In the genomic region with DNA sequence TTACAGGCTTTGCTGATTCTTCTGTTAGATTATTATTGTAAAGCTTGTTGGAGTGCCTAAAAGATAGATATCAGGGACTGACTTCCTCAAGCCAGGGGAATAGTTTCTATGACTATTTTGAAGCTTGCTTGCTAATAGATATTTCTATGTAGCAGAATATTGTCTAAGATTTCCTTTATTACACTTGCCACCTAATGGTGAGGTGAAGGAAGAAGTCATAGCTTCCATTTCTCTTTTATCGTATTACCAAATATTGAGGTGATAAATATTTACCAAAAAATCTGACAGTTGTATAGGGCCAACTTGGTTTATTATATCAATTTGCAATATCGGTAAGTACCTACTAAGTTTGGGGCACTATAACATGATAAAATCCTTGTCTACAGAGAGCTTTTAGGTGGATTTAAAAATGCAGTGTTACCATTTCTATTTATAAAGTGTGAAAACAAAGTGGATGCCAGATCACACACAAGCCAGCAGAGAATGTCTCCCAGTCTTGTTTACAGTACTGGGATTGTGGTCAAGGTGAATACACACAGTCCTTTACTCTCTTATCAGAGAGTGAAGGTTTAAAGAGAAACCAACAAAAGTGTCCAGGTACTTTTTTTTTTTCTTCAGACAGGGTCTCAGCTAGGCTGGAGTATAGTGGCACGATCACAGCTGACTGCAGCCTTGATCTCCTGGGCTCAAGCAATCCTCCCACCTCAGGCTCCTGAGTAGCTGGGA, we compare ENCODE assay signal across 15 cellular contexts.
DNase-seq lines count a peak whose midpoint lies in the region; ATAC-seq and TF ChIP-seq lines count a peak whose summit lies in the region.
"Had no signal": no experiment of that assay in that cellular context is flagged by ENCODE, and none has a peak within 500 bp of the region (broad histone marks: within the 10 kb centered on the region; RNA-seq: fewer than 3 reads in every experiment).

No MANE protein-coding gene starts in this region.

- no peak overlapping the region for H3K27ac Mint-ChIP-seq in CD8-positive, alpha-beta memory T cell
- no peak overlapping the region for H3K27ac Mint-ChIP-seq in T-helper 2 cell treated with Interferon-gamma antibody and Interleukin-4, amounts not matched to agents 5 μg/mL and 100 μg/mL, for 36 hours

- TF ChIP-seq CTCF in 22Rv1 (IDR thresholded peaks at IDR 0.05), result no peak
- peak in 2 of 7 experiments; percentile 13 to 17 for TF ChIP-seq CTCF in body of pancreas (IDR thresholded peaks at IDR 0.05)
- TF ChIP-seq CTCF in hepatocyte (IDR thresholded peaks at IDR 0.05; ENCODE audit: poor library complexity), result no peak
- no peak for TF ChIP-seq CTCF in prostate gland (IDR thresholded peaks at IDR 0.05)

- intact Hi-C loops in body of pancreas (cut with DNase I), result no loop called here
- intact Hi-C loops in prostate gland (cut with DNase I), result no loop called here

- no peaks in the 10 kb centered on the region for H4K20me1 ChIP-seq in hepatocyte (ENCODE audit: insufficient read depth, poor library complexity, severe bottlenecking)

- H3K4me1 Mint-ChIP-seq in CD8-positive, alpha-beta memory T cell, result no peaks in the 10 kb centered on the region
- H3K4me1 Mint-ChIP-seq in T-helper 2 cell treated with Interferon-gamma antibody and Interleukin-4, amounts not matched to agents 5 μg/mL and 100 μg/mL, for 36 hours (ENCODE audit: low read depth), result no peaks in the 10 kb centered on the region

- no peaks in the 10 kb centered on the region for H3K36me3 Mint-ChIP-seq in CD8-positive, alpha-beta memory T cell
- H3K36me3 Mint-ChIP-seq in T-helper 2 cell treated with Interferon-gamma antibody and Interleukin-4, amounts not matched to agents 5 μg/mL and 100 μg/mL, for 36 hours (ENCODE audit: low read depth), result no peaks in the 10 kb centered on the region

- WGBS in body of pancreas, 2 donors, result 32 to 39% methylated on average over 3 of the region's 3 CpGs
- 79% methylated on average over 3 of the region's 3 CpGs for WGBS in hepatocyte (ENCODE audit: low lambda C conversion rate, missing lambda C conversion rate)
- 69% methylated on average over 3 of the region's 3 CpGs for WGBS in prostate gland

- H3K27me3 Mint-ChIP-seq in CD8-positive, alpha-beta memory T cell, result peaks cover 0 to 7% of the 10 kb centered on the region in 2 donors
- H3K27me3 Mint-ChIP-seq in T-helper 2 cell treated with Interferon-gamma antibody and Interleukin-4, amounts not matched to agents 5 μg/mL and 100 μg/mL, for 36 hours (ENCODE audit: low read depth), result no peaks in the 10 kb centered on the region

- no peak overlapping the region for H3K4me2 ChIP-seq in hepatocyte

- H3K9me3 Mint-ChIP-seq in CD8-positive, alpha-beta memory T cell, result peaks cover 0 to 10% (median 0%) of the 10 kb centered on the region in 5 donors
- H3K9me3 Mint-ChIP-seq in T-helper 2 cell treated with Interferon-gamma antibody and Interleukin-4, amounts not matched to agents 5 μg/mL and 100 μg/mL, for 36 hours, result no peaks in the 10 kb centered on the region

- H3K79me2 ChIP-seq in hepatocyte, result no peaks in the 10 kb centered on the region

- no peak overlapping the region for H3K4me3 ChIP-seq in body of pancreas
- no peak overlapping the region for H3K4me3 ChIP-seq in hepatocyte
- H3K4me3 ChIP-seq in prostate gland, result no peak overlapping the region
- H3K4me3 ChIP-seq in CD8-positive, alpha-beta memory T cell (ENCODE audit: low read length), result no peak overlapping the region
- H3K4me3 ChIP-seq: SK-N-MC had no signal

- POLR2A ChIA-PET in CD8-positive, alpha-beta memory T cell (lab: Charles Lee), result no interaction called here

- H3K9me3 ChIP-seq in body of pancreas, result no peaks in the 10 kb centered on the region
- H3K9me3 ChIP-seq in hepatocyte (ENCODE audit: low read depth), result no peaks in the 10 kb centered on the region
- no peaks in the 10 kb centered on the region for H3K9me3 ChIP-seq in prostate gland
- H3K9me3 ChIP-seq in CD8-positive, alpha-beta memory T cell (ENCODE audit: low read length), result no peaks in the 10 kb centered on the region

- ATAC-seq in body of pancreas (peak; percentile 93), HG02885 (IDR thresholded peaks at IDR 0.05; ENCODE audit: poor library complexity, unreplicated experiment) (no peak)

- TF ChIP-seq POLR2A in body of pancreas (IDR thresholded peaks at IDR 0.05), result peak in 1 of 3 donors; percentile 31
- no peak for TF ChIP-seq POLR2A in prostate gland (IDR thresholded peaks at IDR 0.05)

- H3K36me3 ChIP-seq in body of pancreas (replicated peaks in 1 of 2; ENCODE audit: insufficient read depth in 1 of 2, low read depth in 2 of 2) (no peaks in the 10 kb centered on the region), hepatocyte (replicated peaks; ENCODE audit: insufficient read depth, low read depth) (no peaks in the 10 kb centered on the region), prostate gland (no peaks in the 10 kb centered on the region)
- no peaks in the 10 kb centered on the region for H3K36me3 ChIP-seq in CD8-positive, alpha-beta memory T cell (ENCODE audit: insufficient read depth, low read length)

- CTCF ChIA-PET in CD8-positive, alpha-beta memory T cell (lab: Charles Lee), result no interaction called here

- H3K27ac ChIP-seq in 22Rv1 (peak overlapping the region; percentile 4; the same call in 1 of the 2 replicates), body of pancreas (peak overlapping the region; percentile 65 to 80 (median 72)), hepatocyte (peak overlapping the region; percentile 62), prostate gland (no peak overlapping the region)
- no peak overlapping the region for H3K27ac ChIP-seq in CD8-positive, alpha-beta memory T cell (ENCODE audit: low read depth, low read length)
- H3K27ac ChIP-seq: SK-N-MC had no signal

- no peak overlapping the region for H3K4me3 Mint-ChIP-seq in CD8-positive, alpha-beta memory T cell
- H3K4me3 Mint-ChIP-seq in T-helper 2 cell treated with Interferon-gamma antibody and Interleukin-4, amounts not matched to agents 5 μg/mL and 100 μg/mL, for 36 hours, result no peak overlapping the region

- no peak overlapping the region for H2AFZ ChIP-seq in hepatocyte

- no peaks in the 10 kb centered on the region for H3K9me2 ChIP-seq in hepatocyte (replicated peaks; ENCODE audit: insufficient read depth)

- peaks cover 44% of the 10 kb centered on the region for H3K4me1 ChIP-seq in body of pancreas
- no peaks in the 10 kb centered on the region for H3K4me1 ChIP-seq in hepatocyte (ENCODE audit: insufficient read depth)
- H3K4me1 ChIP-seq in prostate gland (replicated peaks), result no peaks in the 10 kb centered on the region
- no peaks in the 10 kb centered on the region for H3K4me1 ChIP-seq in CD8-positive, alpha-beta memory T cell (ENCODE audit: insufficient read depth, low read length)

- H3K27me3 ChIP-seq in body of pancreas (no peaks in the 10 kb centered on the region), hepatocyte (no peaks in the 10 kb centered on the region), prostate gland (replicated peaks; ENCODE audit: insufficient read depth) (no peaks in the 10 kb centered on the region)
- no peaks in the 10 kb centered on the region for H3K27me3 ChIP-seq in CD8-positive, alpha-beta memory T cell (ENCODE audit: insufficient read depth, low read length, poor library complexity, severe bottlenecking)

- DNase-seq in body of pancreas (peak; percentile 44 to 65 (median 58)), hepatocyte (ENCODE audit: low spot score) (no peak), prostate gland (ENCODE audit: low spot score) (peak; percentile 26)
- DNase-seq in CD8-positive, alpha-beta memory T cell, result no peak
- no peak for DNase-seq in T-helper 2 cell treated with Interferon-gamma antibody and Interleukin-4, amounts not matched to agents 5 μg/mL and 100 μg/mL, for 36 hours (ENCODE audit: low spot score)
- DNase-seq: DND-41, H7, NCI-H1092 treated with DMSO at 0.1 percent for 48 hours, NCI-H2081, NCI-H510A, NCI-H774, SHP77 had no signal

Comparison
In these comparisons a context has a peak if more than half of its experiments do, and no peak if none do; other contexts are left out.
1. H3K27ac ChIP-seq: peak in 22Rv1 (single experiment), body of pancreas (4 of 4) and hepatocyte (single experiment); none in prostate gland (0 of 2) and CD8-positive, alpha-beta memory T cell (single experiment).
2. DNase-seq: peak in body of pancreas (4 of 4) and prostate gland (single experiment); none in hepatocyte (single experiment), CD8-positive, alpha-beta memory T cell (0 of 5) and T-helper 2 cell treated with Interferon-gamma antibody and Interleukin-4, amounts not matched to agents 5 μg/mL and 100 μg/mL, for 36 hours (single experiment).